Comparison of ENCODE assay signal across 15 cellular contexts in the genomic region with DNA sequence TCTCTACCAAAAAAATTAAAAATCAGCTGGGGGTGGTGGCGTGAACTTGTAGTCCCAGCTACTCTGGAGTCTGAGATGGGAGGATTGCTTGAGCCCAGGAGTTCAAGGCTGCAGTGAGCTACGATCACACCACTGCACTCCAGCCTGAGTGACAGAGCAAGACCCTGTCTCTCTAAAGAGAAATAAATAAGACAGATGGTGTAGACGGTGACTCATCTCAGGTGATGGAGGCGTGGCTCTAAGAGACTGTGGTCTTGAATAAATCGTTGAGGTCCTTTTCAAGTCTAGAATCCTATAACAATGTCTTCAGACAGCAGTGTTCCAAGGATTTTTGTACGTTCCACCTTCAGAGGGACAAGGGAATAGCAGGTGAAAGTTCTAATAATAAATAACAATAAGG. TPM values are rescaled to one million over a fixed set of nuclear protein-coding genes. Genes with fewer than 3 reads are reported as not detected.
DNase-seq lines count a peak whose midpoint lies in the region; ATAC-seq and TF ChIP-seq lines count a peak whose summit lies in the region.
"Had no signal": no experiment of that assay in that cellular context is flagged by ENCODE, and none has a peak within 500 bp of the region (broad histone marks: within the 10 kb centered on the region; RNA-seq: fewer than 3 reads in every experiment).

No MANE protein-coding gene starts in this region.

- no peak for TF ChIP-seq CTCF in glutamatergic neuron (IDR thresholded peaks at IDR 0.05; ENCODE audit: partially characterized antibody, unreplicated experiment)
- TF ChIP-seq CTCF in omental fat pad (IDR thresholded peaks at IDR 0.05): no peak

- peaks cover 70% of the 10 kb centered on the region for H3K4me1 Mint-ChIP-seq in stimulated activated naive CD8-positive, alpha-beta T cell treated with anti-CD3 and anti-CD28 coated beads, Interleukin-15, Interleukin-2, amounts not matched to agents 100 ng/mL and 50 ng/mL, for 24 hours (ENCODE audit: low read depth)
- H3K4me1 Mint-ChIP-seq in glutamatergic neuron (ENCODE audit: low read depth, unreplicated experiment): peaks cover 35% of the 10 kb centered on the region

- no peaks in the 10 kb centered on the region for H3K9me3 Mint-ChIP-seq in stimulated activated naive CD8-positive, alpha-beta T cell treated with anti-CD3 and anti-CD28 coated beads, Interleukin-15, Interleukin-2, amounts not matched to agents 100 ng/mL and 50 ng/mL, for 24 hours
- H3K9me3 Mint-ChIP-seq in glutamatergic neuron (ENCODE audit: unreplicated experiment): peaks cover 17% of the 10 kb centered on the region

- H3K27me3 Mint-ChIP-seq in stimulated activated naive CD8-positive, alpha-beta T cell treated with anti-CD3 and anti-CD28 coated beads, Interleukin-15, Interleukin-2, amounts not matched to agents 100 ng/mL and 50 ng/mL, for 24 hours: no peaks in the 10 kb centered on the region
- peaks cover 19% of the 10 kb centered on the region for H3K27me3 Mint-ChIP-seq in glutamatergic neuron (ENCODE audit: unreplicated experiment)

- ATAC-seq in stimulated activated naive CD8-positive, alpha-beta T cell treated with anti-CD3 and anti-CD28 coated beads, Interleukin-15, Interleukin-2, amounts not matched to agents 100 U/mL and 50 U/mL, for 24 hours: no peak
- no peak for ATAC-seq in omental fat pad (ENCODE audit: low FRiP score)
- ATAC-seq: sciatic nerve had no signal

- peaks cover 28% of the 10 kb centered on the region for H3K36me3 Mint-ChIP-seq in stimulated activated naive CD8-positive, alpha-beta T cell treated with anti-CD3 and anti-CD28 coated beads, Interleukin-15, Interleukin-2, amounts not matched to agents 100 ng/mL and 50 ng/mL, for 24 hours (ENCODE audit: low read depth)
- H3K36me3 Mint-ChIP-seq in glutamatergic neuron (ENCODE audit: unreplicated experiment): peaks cover 12% of the 10 kb centered on the region

- no peak for DNase-seq in stimulated activated naive CD8-positive, alpha-beta T cell treated with anti-CD3 and anti-CD28 coated beads, Interleukin-15, Interleukin-2, amounts not matched to agents 100 U/mL and 50 U/mL, for 24 hours
- DNase-seq in SW480 (ENCODE audit: low spot score) (peak; percentile 41), glutamatergic neuron (no peak), nucleus accumbens (lab: John Stamatoyannopoulos, UW) (no peak), omental fat pad (ENCODE audit: low spot score) (no peak), cerebellum (ENCODE audit: low spot score) (no peak)
- DNase-seq: IMR-90; left colon; NCI-H2029; NCI-H774; occipital lobe; stimulated activated CD4-positive, alpha-beta T cell treated with anti-CD3 and anti-CD28 coated beads, Interleukin-2, amount 100 ng/mL, for 48 hours; SW 1271 had no signal

- H3K4me3 Mint-ChIP-seq in stimulated activated naive CD8-positive, alpha-beta T cell treated with anti-CD3 and anti-CD28 coated beads, Interleukin-15, Interleukin-2, amounts not matched to agents 100 ng/mL and 50 ng/mL, for 24 hours: peak overlapping the region; percentile 26
- H3K4me3 Mint-ChIP-seq in glutamatergic neuron (ENCODE audit: unreplicated experiment): no peak overlapping the region

- H3K27ac Mint-ChIP-seq in stimulated activated naive CD8-positive, alpha-beta T cell treated with anti-CD3 and anti-CD28 coated beads, Interleukin-15, Interleukin-2, amounts not matched to agents 100 ng/mL and 50 ng/mL, for 24 hours: no peak overlapping the region
- peak overlapping the region; percentile 29 for H3K27ac Mint-ChIP-seq in glutamatergic neuron (ENCODE audit: unreplicated experiment)

RNA-seq across cellular contexts. Expression of a gene that starts 53.8 kb away (rescaled TPM):
- total RNA-seq in glutamatergic neuron (ENCODE audit: unreplicated experiment): 137 TPM
- total RNA-seq in omental fat pad: 1,000 to 10,000 TPM in 1 of 4 donors, 100 to 1,000 TPM in 3; 213 to 1,086 (median 354) TPM
- total RNA-seq in cerebellum: 27.0 TPM
